Comparison of ENCODE assay signal across 1 cellular context in genomic region chr5:10636363-10637142, GRCh38.
TF ChIP-seq lines count a peak whose summit lies in the region.

No MANE protein-coding gene starts in this region.

TF ChIP-seq in GM23338, 12 proteins besides CTCF, POLR2A, EP300 and RAD21 (continued from another document):
- TF ChIP-seq ZNF462 (CRISPR knock-in tag; IDR thresholded peaks at IDR 0.05) (no peak), STAT1 (IDR thresholded peaks at IDR 0.05; ENCODE audit: unreplicated experiment) (no peak), POLR2AphosphoS5 (IDR thresholded peaks at IDR 0.05; ENCODE audit: low read depth) (no peak), REST (IDR thresholded peaks at IDR 0.05; ENCODE audit: unreplicated experiment) (no peak), EZH2phosphoT487 (IDR thresholded peaks at IDR 0.05; ENCODE audit: unreplicated experiment) (no peak)
